In genomic region chr11:123801765-123802164, GRCh38 we compare ENCODE assay signal across 36 cellular contexts. TPM values are rescaled to one million over a fixed set of nuclear protein-coding genes. Genes with fewer than 3 reads are reported as not detected.
"Had no signal": no experiment of that assay in that cellular context is flagged by ENCODE, and none has a peak within 500 bp of the region (broad histone marks: within the 10 kb centered on the region; RNA-seq: fewer than 3 reads in every experiment).

No MANE protein-coding gene starts in this region.

- H3K27me3 Mint-ChIP-seq: activated CD4-positive, alpha-beta T cell treated with anti-CD3 and anti-CD28 coated beads for 36 hours; activated naive CD4-positive, alpha-beta T cell treated with anti-CD3 and anti-CD28 coated beads, Interleukin-2, amount 10 ng/mL, durations not matched to agents 7 days and 5 days; activated naive CD4-positive, alpha-beta T cell treated with anti-CD3 and anti-CD28 coated beads, Interleukin-2, amount 50 U/mL, for 24 hours; activated naive CD8-positive, alpha-beta T cell treated with anti-CD3 and anti-CD28 coated beads, Interleukin-2, amount 50 U/mL, for 24 hours; activated T-cell treated with anti-CD3 and anti-CD28 coated beads, Interleukin-2, amount 50 U/mL, for 24 hours had no signal

- H3K4me3 Mint-ChIP-seq: activated CD4-positive, alpha-beta T cell treated with anti-CD3 and anti-CD28 coated beads for 36 hours; activated CD4-positive, alpha-beta T cell treated with anti-CD3 and anti-CD28 coated beads, Interleukin-2, amount 10 ng/mL, durations not matched to agents 7 days and 5 days; activated CD8-positive, alpha-beta T cell treated with anti-CD3 and anti-CD28 coated beads for 36 hours; activated naive CD4-positive, alpha-beta T cell treated with anti-CD3 and anti-CD28 coated beads, Interleukin-2, amount 10 ng/mL, durations not matched to agents 7 days and 5 days; activated naive CD4-positive, alpha-beta T cell treated with anti-CD3 and anti-CD28 coated beads, Interleukin-2, amount 50 U/mL, for 24 hours; activated naive CD8-positive, alpha-beta T cell; activated naive CD8-positive, alpha-beta T cell treated with anti-CD3 and anti-CD28 coated beads, Interleukin-2, amount 10 ng/mL, durations not matched to agents 7 days and 5 days; activated naive CD8-positive, alpha-beta T cell treated with anti-CD3 and anti-CD28 coated beads, Interleukin-2, amount 50 U/mL, for 24 hours; activated T-cell treated with anti-CD3 and anti-CD28 coated beads, Interleukin-2, amount 50 U/mL, for 24 hours; T-helper 1 cell treated with Interleukin-12 subunit alpha and Interleukin-12 subunit beta and Interleukin-4 antibody, amounts not matched to agents 30 μg/mL and 1 μg/mL, for 36 hours; T-helper 2 cell treated with Interferon-gamma antibody and Interleukin-4, amounts not matched to agents 5 μg/mL and 100 μg/mL, for 36 hours; WTC11 had no signal

- H3K4me3 ChIP-seq: body of pancreas, breast epithelium had no signal

- H3K27me3 ChIP-seq: body of pancreas, brain microvascular endothelial cell, breast epithelium had no signal

- DNase-seq: activated CD4-positive, alpha-beta T cell treated with anti-CD3 and anti-CD28 coated beads for 1 hour; activated CD4-positive, alpha-beta T cell treated with anti-CD3 and anti-CD28 coated beads for 36 hours; activated CD4-positive, alpha-beta T cell treated with anti-CD3 and anti-CD28 coated beads for 48 hours; activated CD4-positive, alpha-beta T cell treated with anti-CD3 and anti-CD28 coated beads, Interleukin-2, amount 10 ng/mL, durations not matched to agents 7 days and 5 days; activated CD4-positive, alpha-beta T cell treated with anti-CD3 and anti-CD28 coated beads, Interleukin-2, amount 50 U/mL, for 48 hours; activated CD4-positive, CD25-positive, alpha-beta regulatory T cell; activated CD8-positive, alpha-beta memory T cell treated with anti-CD3 and anti-CD28 coated beads, Interleukin-2, amount 50 U/mL, for 48 hours; activated CD8-positive, alpha-beta T cell treated with anti-CD3 and anti-CD28 coated beads for 36 hours; activated effector memory CD4-positive, alpha-beta T cell treated with Interleukin-2 at 50 U/mL for 16 hours; activated gamma-delta T cell; activated naive CD4-positive, alpha-beta T cell treated with anti-CD3 and anti-CD28 coated beads, Interleukin-2, amount 10 ng/mL, durations not matched to agents 7 days and 5 days; activated naive CD4-positive, alpha-beta T cell treated with Interleukin-2 at 50 U/mL for 16 hours; activated naive CD8-positive, alpha-beta T cell treated with anti-CD3 and anti-CD28 coated beads, Interleukin-2, amount 10 ng/mL, durations not matched to agents 7 days and 5 days; activated naive CD8-positive, alpha-beta T cell treated with anti-CD3 and anti-CD28 coated beads, Interleukin-2, amount 50 U/mL, for 24 hours; activated T-cell treated with anti-CD3 and anti-CD28 coated beads, Interleukin-2, amount 50 U/mL, for 24 hours; activated T-cell treated with anti-CD3 and anti-CD28 coated beads, Interleukin-2, amount 50 U/mL, for 48 hours; aorta; body of pancreas; brain microvascular endothelial cell; central memory CD4-positive, alpha-beta T cell; T-helper 1 cell; T-helper 9 cell; WERI-Rb-1 had no signal

- H3K36me3 ChIP-seq: brain microvascular endothelial cell, breast epithelium, WERI-Rb-1 had no signal

- H3K27ac ChIP-seq: brain microvascular endothelial cell, breast epithelium had no signal

- H3K9me3 ChIP-seq: body of pancreas, breast epithelium had no signal

- ATAC-seq: activated CD4-positive, alpha-beta T cell treated with anti-CD3 and anti-CD28 coated beads for 36 hours; activated CD4-positive, CD25-positive, alpha-beta regulatory T cell treated with anti-CD3 and anti-CD28 coated beads, Interleukin-2, amount 50 U/mL, for 24 hours; activated CD8-positive, alpha-beta T cell treated with anti-CD3 and anti-CD28 coated beads for 36 hours; activated naive CD8-positive, alpha-beta T cell treated with anti-CD3 and anti-CD28 coated beads, Interleukin-2, amount 50 U/mL, for 24 hours; body of pancreas; WTC11 had no signal

- H3K4me1 Mint-ChIP-seq: activated CD4-positive, alpha-beta T cell treated with anti-CD3 and anti-CD28 coated beads for 36 hours; activated CD4-positive, alpha-beta T cell treated with anti-CD3 and anti-CD28 coated beads, Interleukin-2, amount 10 ng/mL, durations not matched to agents 7 days and 5 days; activated naive CD4-positive, alpha-beta T cell treated with anti-CD3 and anti-CD28 coated beads, Interleukin-2, amount 10 ng/mL, durations not matched to agents 7 days and 5 days; activated naive CD4-positive, alpha-beta T cell treated with anti-CD3 and anti-CD28 coated beads, Interleukin-2, amount 50 U/mL, for 24 hours; activated naive CD8-positive, alpha-beta T cell treated with anti-CD3 and anti-CD28 coated beads, Interleukin-2, amount 50 U/mL, for 24 hours had no signal

- H3K4me1 ChIP-seq: breast epithelium had no signal

- H3K27ac Mint-ChIP-seq: activated CD4-positive, alpha-beta T cell treated with anti-CD3 and anti-CD28 coated beads for 36 hours; activated CD4-positive, alpha-beta T cell treated with anti-CD3 and anti-CD28 coated beads, Interleukin-2, amount 10 ng/mL, durations not matched to agents 7 days and 5 days; activated CD8-positive, alpha-beta T cell treated with anti-CD3 and anti-CD28 coated beads for 36 hours; activated naive CD4-positive, alpha-beta T cell treated with anti-CD3 and anti-CD28 coated beads, Interleukin-2, amount 10 ng/mL, durations not matched to agents 7 days and 5 days; activated naive CD4-positive, alpha-beta T cell treated with anti-CD3 and anti-CD28 coated beads, Interleukin-2, amount 50 U/mL, for 24 hours; activated naive CD8-positive, alpha-beta T cell; activated naive CD8-positive, alpha-beta T cell treated with anti-CD3 and anti-CD28 coated beads, Interleukin-2, amount 10 ng/mL, durations not matched to agents 7 days and 5 days; activated naive CD8-positive, alpha-beta T cell treated with anti-CD3 and anti-CD28 coated beads, Interleukin-2, amount 50 U/mL, for 24 hours; activated T-cell treated with anti-CD3 and anti-CD28 coated beads, Interleukin-2, amount 50 U/mL, for 24 hours; activated T-helper 2 cell treated with anti-CD3 and anti-CD28 coated beads, Interferon-gamma antibody, Interleukin-2, Interleukin-4, amounts not matched to agents 10 μg/mL and 5 μg/mL and 100 μg/mL, durations not matched to agents 14 hours and 24 hours and 36 hours; T-helper 1 cell treated with Interleukin-12 subunit alpha and Interleukin-12 subunit beta and Interleukin-4 antibody, amounts not matched to agents 30 μg/mL and 1 μg/mL, for 36 hours; T-helper 2 cell treated with Interferon-gamma antibody and Interleukin-4, amounts not matched to agents 5 μg/mL and 100 μg/mL, for 36 hours; WTC11 had no signal

- H3K36me3 Mint-ChIP-seq: activated naive CD4-positive, alpha-beta T cell treated with anti-CD3 and anti-CD28 coated beads, Interleukin-2, amount 10 ng/mL, durations not matched to agents 7 days and 5 days; activated naive CD4-positive, alpha-beta T cell treated with anti-CD3 and anti-CD28 coated beads, Interleukin-2, amount 50 U/mL, for 24 hours; activated naive CD8-positive, alpha-beta T cell; activated naive CD8-positive, alpha-beta T cell treated with anti-CD3 and anti-CD28 coated beads, Interleukin-2, amount 10 ng/mL, durations not matched to agents 7 days and 5 days; WTC11 had no signal

- FAIRE-seq: astrocyte had no signal

- H3K9me3 Mint-ChIP-seq: activated CD4-positive, alpha-beta T cell treated with anti-CD3 and anti-CD28 coated beads, Interleukin-2, amount 10 ng/mL, durations not matched to agents 7 days and 5 days; activated CD8-positive, alpha-beta T cell treated with anti-CD3 and anti-CD28 coated beads for 36 hours; activated naive CD4-positive, alpha-beta T cell treated with anti-CD3 and anti-CD28 coated beads, Interleukin-2, amount 10 ng/mL, durations not matched to agents 7 days and 5 days; activated naive CD4-positive, alpha-beta T cell treated with anti-CD3 and anti-CD28 coated beads, Interleukin-2, amount 50 U/mL, for 24 hours; activated naive CD8-positive, alpha-beta T cell treated with anti-CD3 and anti-CD28 coated beads, Interleukin-2, amount 10 ng/mL, durations not matched to agents 7 days and 5 days; activated naive CD8-positive, alpha-beta T cell treated with anti-CD3 and anti-CD28 coated beads, Interleukin-2, amount 50 U/mL, for 24 hours; activated T-cell treated with anti-CD3 and anti-CD28 coated beads, Interleukin-2, amount 50 U/mL, for 24 hours; activated T-helper 2 cell treated with anti-CD3 and anti-CD28 coated beads, Interferon-gamma antibody, Interleukin-2, Interleukin-4, amounts not matched to agents 10 μg/mL and 5 μg/mL and 100 μg/mL, durations not matched to agents 14 hours and 24 hours and 36 hours; T-helper 1 cell treated with Interleukin-12 subunit alpha and Interleukin-12 subunit beta and Interleukin-4 antibody, amounts not matched to agents 30 μg/mL and 1 μg/mL, for 36 hours; T-helper 2 cell treated with Interferon-gamma antibody and Interleukin-4, amounts not matched to agents 5 μg/mL and 100 μg/mL, for 36 hours; WTC11 had no signal

RNA-seq across cellular contexts. Expression of gene OR6M1, which starts 4.4 kb away (rescaled TPM):
- total RNA-seq: activated CD4-positive, alpha-beta T cell treated with anti-CD3 and anti-CD28 coated beads for 36 hours; activated CD4-positive, alpha-beta T cell treated with anti-CD3 and anti-CD28 coated beads, Interleukin-2, amount 10 ng/mL, durations not matched to agents 7 days and 5 days; activated CD8-positive, alpha-beta memory T cell treated with anti-CD3 and anti-CD28 coated beads for 36 hours; activated CD8-positive, alpha-beta T cell treated with anti-CD3 and anti-CD28 coated beads for 36 hours; activated naive CD8-positive, alpha-beta T cell treated with anti-CD3 and anti-CD28 coated beads, Interleukin-2, amount 10 ng/mL, durations not matched to agents 7 days and 5 days; activated T-helper 2 cell treated with anti-CD3 and anti-CD28 coated beads, Interferon-gamma antibody, Interleukin-2, Interleukin-4, amounts not matched to agents 10 μg/mL and 5 μg/mL and 100 μg/mL, durations not matched to agents 14 hours and 24 hours and 36 hours; aorta; astrocyte; body of pancreas; breast epithelium; cardiac septum; cerebellum; WTC11 had no signal
- polyA plus RNA-seq: adipose tissue, aorta had no signal

RNA-seq across cellular contexts. Expression of gene OR6X1, which starts 47.4 kb away (rescaled TPM):
- total RNA-seq: activated CD4-positive, alpha-beta T cell treated with anti-CD3 and anti-CD28 coated beads for 36 hours; activated CD4-positive, alpha-beta T cell treated with anti-CD3 and anti-CD28 coated beads, Interleukin-2, amount 10 ng/mL, durations not matched to agents 7 days and 5 days; activated CD8-positive, alpha-beta memory T cell treated with anti-CD3 and anti-CD28 coated beads for 36 hours; activated CD8-positive, alpha-beta T cell treated with anti-CD3 and anti-CD28 coated beads for 36 hours; activated naive CD8-positive, alpha-beta T cell treated with anti-CD3 and anti-CD28 coated beads, Interleukin-2, amount 10 ng/mL, durations not matched to agents 7 days and 5 days; activated T-helper 2 cell treated with anti-CD3 and anti-CD28 coated beads, Interferon-gamma antibody, Interleukin-2, Interleukin-4, amounts not matched to agents 10 μg/mL and 5 μg/mL and 100 μg/mL, durations not matched to agents 14 hours and 24 hours and 36 hours; aorta; astrocyte; body of pancreas; breast epithelium; cardiac septum; cerebellum; WTC11 had no signal
- polyA plus RNA-seq: adipose tissue, aorta had no signal
